In genomic region chrY:3003846-3004245, GRCh38 we compare ENCODE assay signal across 8 cellular contexts.
DNase-seq lines count a peak whose midpoint lies in the region; TF ChIP-seq lines count a peak whose summit lies in the region.

No MANE protein-coding gene starts in this region.

- TF ChIP-seq CTCF in HFFc6 (IDR thresholded peaks at IDR 0.05): no peak

- DNase-seq in CD1c-positive myeloid dendritic cell (ENCODE audit: extremely low spot score) (peak; percentile 13), HFFc6 (no peak), left kidney (ENCODE audit: low read depth, low spot score) (peak; percentile 39), NCI-H146 treated with DMSO at 0.1 percent for 48 hours (lab: John Stamatoyannopoulos, UW; ENCODE audit: unreplicated experiment) (no peak), amniotic stem cell (lab: John Stamatoyannopoulos, UW) (no peak), head of caudate nucleus (no peak), SIG-M5 (lab: John Stamatoyannopoulos, UW) (no peak)
- DNase-seq in activated CD4-positive, alpha-beta T cell treated with anti-CD3 and anti-CD28 coated beads, Interleukin-2, amount 50 U/mL, for 1 hour: peak; percentile 1

- peaks cover 25% of the 10 kb centered on the region for H3K4me1 Mint-ChIP-seq in HFFc6 (ENCODE audit: low read depth)

- peak overlapping the region; percentile 80; the same call in 1 of the 2 replicates for H3K27ac Mint-ChIP-seq in HFFc6

- no peaks in the 10 kb centered on the region for H3K36me3 Mint-ChIP-seq in HFFc6 (ENCODE audit: low read depth)

- no peaks in the 10 kb centered on the region; the same call in 1 of the 2 replicates for H3K27me3 Mint-ChIP-seq in HFFc6 (ENCODE audit: insufficient read depth)

- peak overlapping the region; percentile 92 for H3K4me3 Mint-ChIP-seq in HFFc6

- intact Hi-C loops in head of caudate nucleus (cut with DNase I): no loop called here

- no peaks in the 10 kb centered on the region for H3K9me3 Mint-ChIP-seq in HFFc6

Comparison
In these comparisons a context has a peak if more than half of its experiments do, and no peak if none do; other contexts are left out.
1. DNase-seq: peak in CD1c-positive myeloid dendritic cell (single experiment), activated CD4-positive, alpha-beta T cell treated with anti-CD3 and anti-CD28 coated beads, Interleukin-2, amount 50 U/mL, for 1 hour (single experiment) and left kidney (single experiment); none in HFFc6 (single experiment), NCI-H146 treated with DMSO at 0.1 percent for 48 hours (single experiment), amniotic stem cell (single experiment), head of caudate nucleus (0 of 42) and SIG-M5 (single experiment).